ENCODE assay signal across 31 cellular contexts in genomic region chr17:61754124-61754523, GRCh38.
"Had no signal": no experiment of that assay in that cellular context is flagged by ENCODE, and none has a peak within 500 bp of the region (broad histone marks: within the 10 kb centered on the region; RNA-seq: fewer than 3 reads in every experiment).

No MANE protein-coding gene starts in this region.

- DNase-seq: activated CD4-positive, alpha-beta memory T cell treated with anti-CD3 and anti-CD28 coated beads for 36 hours; activated CD4-positive, alpha-beta T cell treated with anti-CD3 and anti-CD28 coated beads for 36 hours; activated CD4-positive, alpha-beta T cell treated with anti-CD3 and anti-CD28 coated beads, Interleukin-2, amount 10 ng/mL, durations not matched to agents 24 days and 14 days; activated CD4-positive, CD25-positive, alpha-beta regulatory T cell; activated CD4-positive, CD25-positive, alpha-beta regulatory T cell treated with anti-CD3 and anti-CD28 coated beads, Interleukin-2, amount 50 U/mL, for 72 hours; activated CD8-positive, alpha-beta memory T cell treated with anti-CD3 and anti-CD28 coated beads, Interleukin-2, amount 10 ng/mL, durations not matched to agents 7 days and 5 days; activated CD8-positive, alpha-beta memory T cell treated with anti-CD3 and anti-CD28 coated beads, Interleukin-2, amount 50 U/mL, for 4 hours; activated CD8-positive, alpha-beta T cell treated with anti-CD3 and anti-CD28 coated beads, Interleukin-2, amount 10 ng/mL, durations not matched to agents 7 days and 5 days; activated effector memory CD4-positive, alpha-beta T cell treated with anti-CD3 and anti-CD28 coated beads, Interleukin-2, amount 50 U/mL, for 16 hours; activated naive CD4-positive, alpha-beta T cell; activated naive CD4-positive, alpha-beta T cell treated with anti-CD3 and anti-CD28 coated beads, Interleukin-2, amount 10 ng/mL, durations not matched to agents 7 days and 5 days; activated naive CD8-positive, alpha-beta T cell treated with anti-CD3 and anti-CD28 coated beads, Interleukin-2, amount 10 ng/mL, durations not matched to agents 7 days and 5 days; activated T-cell treated with anti-CD3 and anti-CD28 coated beads, Interleukin-2, amount 50 U/mL, for 1 hour; activated T-cell treated with anti-CD3 and anti-CD28 coated beads, Interleukin-2, amount 50 U/mL, for 48 hours; central memory CD4-positive, alpha-beta T cell; dorsolateral prefrontal cortex; effector memory CD4-positive, alpha-beta T cell; endodermal cell; foreskin fibroblast; head of caudate nucleus; T-helper 2 cell had no signal

- H3K27me3 ChIP-seq: ascending aorta, breast epithelium, cardiac muscle cell, dorsolateral prefrontal cortex had no signal

- H3K4me1 Mint-ChIP-seq: brain had no signal

- H3K4me1 ChIP-seq: ascending aorta, breast epithelium had no signal

- H3K27ac Mint-ChIP-seq: activated CD4-positive, alpha-beta memory T cell treated with anti-CD3 and anti-CD28 coated beads for 36 hours; activated CD4-positive, alpha-beta T cell treated with anti-CD3 and anti-CD28 coated beads for 36 hours; activated CD4-positive, alpha-beta T cell treated with anti-CD3 and anti-CD28 coated beads, Interleukin-2, amount 10 ng/mL, durations not matched to agents 24 days and 14 days; activated CD8-positive, alpha-beta memory T cell treated with anti-CD3 and anti-CD28 coated beads, Interleukin-2, amount 10 ng/mL, durations not matched to agents 7 days and 5 days; activated CD8-positive, alpha-beta T cell treated with anti-CD3 and anti-CD28 coated beads, Interleukin-2, amount 10 ng/mL, durations not matched to agents 7 days and 5 days; activated naive CD4-positive, alpha-beta T cell treated with anti-CD3 and anti-CD28 coated beads, Interleukin-2, amount 10 ng/mL, durations not matched to agents 7 days and 5 days; activated naive CD8-positive, alpha-beta T cell treated with anti-CD3 and anti-CD28 coated beads, Interleukin-2, amount 10 ng/mL, durations not matched to agents 7 days and 5 days; activated T-helper 1 cell treated with anti-CD3 and anti-CD28 coated beads, Interleukin-12 subunit alpha, Interleukin-12 subunit beta, Interleukin-2, Interleukin-4 antibody, amounts not matched to agents 30 ng/mL and 10 ng/mL and 1 ng/mL, durations not matched to agents 14 hours and 24 hours and 36 hours; activated T-helper 2 cell treated with anti-CD3 and anti-CD28 coated beads, Interferon-gamma antibody, Interleukin-2, Interleukin-4, amounts not matched to agents 10 μg/mL and 5 μg/mL and 100 μg/mL, durations not matched to agents 14 hours and 24 hours and 36 hours; dendritic cell treated with granulocyte-macrophage colony-stimulating factor and Interleukin-4, amounts not matched to agents 40 ng/mL and 50 ng/mL, for 4 days; endodermal cell had no signal

- H3K9me3 ChIP-seq: ascending aorta had no signal

- H3K27me3 Mint-ChIP-seq: activated CD4-positive, alpha-beta memory T cell treated with anti-CD3 and anti-CD28 coated beads for 36 hours; activated CD4-positive, alpha-beta T cell treated with anti-CD3 and anti-CD28 coated beads for 36 hours; activated CD4-positive, alpha-beta T cell treated with anti-CD3 and anti-CD28 coated beads, Interleukin-2, amount 10 ng/mL, durations not matched to agents 24 days and 14 days; activated CD8-positive, alpha-beta memory T cell treated with anti-CD3 and anti-CD28 coated beads, Interleukin-2, amount 10 ng/mL, durations not matched to agents 7 days and 5 days; activated naive CD4-positive, alpha-beta T cell treated with anti-CD3 and anti-CD28 coated beads, Interleukin-2, amount 10 ng/mL, durations not matched to agents 7 days and 5 days; activated naive CD8-positive, alpha-beta T cell treated with anti-CD3 and anti-CD28 coated beads, Interleukin-2, amount 10 ng/mL, durations not matched to agents 7 days and 5 days; brain; dendritic cell treated with granulocyte-macrophage colony-stimulating factor and Interleukin-4, amounts not matched to agents 40 ng/mL and 50 ng/mL, for 4 days had no signal

- H3K4me3 ChIP-seq: ascending aorta, breast epithelium, cardiac muscle cell, coronary artery, dorsolateral prefrontal cortex had no signal

- H3K9me3 Mint-ChIP-seq: activated CD4-positive, alpha-beta T cell treated with anti-CD3 and anti-CD28 coated beads, Interleukin-2, amount 10 ng/mL, durations not matched to agents 24 days and 14 days; activated naive CD4-positive, alpha-beta T cell treated with anti-CD3 and anti-CD28 coated beads, Interleukin-2, amount 50 U/mL, for 72 hours; dendritic cell treated with granulocyte-macrophage colony-stimulating factor and Interleukin-4, amounts not matched to agents 40 ng/mL and 50 ng/mL, for 4 days had no signal

- ATAC-seq: activated CD4-positive, alpha-beta T cell treated with anti-CD3 and anti-CD28 coated beads for 36 hours; activated CD8-positive, alpha-beta memory T cell treated with anti-CD3 and anti-CD28 coated beads, Interleukin-2, amount 10 ng/mL, durations not matched to agents 7 days and 5 days; activated CD8-positive, alpha-beta T cell treated with anti-CD3 and anti-CD28 coated beads, Interleukin-2, amount 10 ng/mL, durations not matched to agents 7 days and 5 days; activated naive CD4-positive, alpha-beta T cell treated with anti-CD3 and anti-CD28 coated beads, Interleukin-2, amount 50 U/mL, for 72 hours; esophagus mucosa had no signal

- H3K4me3 Mint-ChIP-seq: activated CD4-positive, alpha-beta memory T cell treated with anti-CD3 and anti-CD28 coated beads for 36 hours; activated CD4-positive, alpha-beta T cell treated with anti-CD3 and anti-CD28 coated beads for 36 hours; activated CD4-positive, alpha-beta T cell treated with anti-CD3 and anti-CD28 coated beads, Interleukin-2, amount 10 ng/mL, durations not matched to agents 24 days and 14 days; activated CD8-positive, alpha-beta memory T cell treated with anti-CD3 and anti-CD28 coated beads, Interleukin-2, amount 10 ng/mL, durations not matched to agents 7 days and 5 days; activated CD8-positive, alpha-beta T cell treated with anti-CD3 and anti-CD28 coated beads, Interleukin-2, amount 10 ng/mL, durations not matched to agents 7 days and 5 days; activated naive CD4-positive, alpha-beta T cell treated with anti-CD3 and anti-CD28 coated beads, Interleukin-2, amount 10 ng/mL, durations not matched to agents 7 days and 5 days; activated naive CD8-positive, alpha-beta T cell treated with anti-CD3 and anti-CD28 coated beads, Interleukin-2, amount 10 ng/mL, durations not matched to agents 7 days and 5 days; activated T-helper 1 cell treated with anti-CD3 and anti-CD28 coated beads, Interleukin-12 subunit alpha, Interleukin-12 subunit beta, Interleukin-2, Interleukin-4 antibody, amounts not matched to agents 30 ng/mL and 10 ng/mL and 1 ng/mL, durations not matched to agents 14 hours and 24 hours and 36 hours; brain; dendritic cell treated with granulocyte-macrophage colony-stimulating factor and Interleukin-4, amounts not matched to agents 40 ng/mL and 50 ng/mL, for 4 days; endodermal cell had no signal

- H3K27ac ChIP-seq: ascending aorta, breast epithelium, cardiac muscle cell, coronary artery, dorsolateral prefrontal cortex had no signal

- H3K36me3 ChIP-seq: ascending aorta, breast epithelium, cardiac muscle cell had no signal
